8 cellular contexts compared by ENCODE assay signal in genomic region chr19:34171877-34172660, GRCh38. TPM values are rescaled to one million over a fixed set of nuclear protein-coding genes. Genes with fewer than 3 reads are reported as not detected.
DNase-seq lines count a peak whose midpoint lies in the region; ATAC-seq and TF ChIP-seq lines count a peak whose summit lies in the region.

LSM14A (plus strand) TSS chr19:34172504; CDS start chr19:34172643, 139 bp downstream.

- H3K4me2 ChIP-seq in GM23338: peak within 1 kb of the TSS; percentile 86

- H3K27ac Mint-ChIP-seq in GM23338: peak within 1 kb of the TSS; percentile 99
- H3K27ac Mint-ChIP-seq in neural crest cell (ENCODE audit: unreplicated experiment): peak within 1 kb of the TSS; percentile 99

- no peaks in the 10 kb centered on the region for H3K9me2 ChIP-seq in GM23338 (ENCODE audit: insufficient read depth)

- H3K4me3 Mint-ChIP-seq in GM23338 (peak within 1 kb of the TSS; percentile 91), neural crest cell (peak within 1 kb of the TSS; percentile 94)

- TF ChIP-seq POLR2A in stomach (IDR thresholded peaks at IDR 0.05): no peak

- H3F3A ChIP-seq in GM23338 (replicated peaks; ENCODE audit: low read depth): peaks cover 3% of the 10 kb centered on the region; the same call in 1 of the 2 replicates

- intact Hi-C loops in stomach (cut with DNase I; ENCODE audit: low total_unique reads): no loop called here

- no peaks in the 10 kb centered on the region for H3K27me3 ChIP-seq in GM23338 (ENCODE audit: insufficient read depth)
- no peaks in the 10 kb centered on the region for H3K27me3 ChIP-seq in stomach

- no peaks in the 10 kb centered on the region for H3K36me3 ChIP-seq in GM23338 (ENCODE audit: insufficient read depth)
- no peaks in the 10 kb centered on the region for H3K36me3 ChIP-seq in stomach

- H3K27me3 Mint-ChIP-seq in GM23338 (ENCODE audit: insufficient read depth, low read depth, poor library complexity) (peaks cover 12% of the 10 kb centered on the region), neural crest cell (ENCODE audit: low read depth) (no peaks in the 10 kb centered on the region)

- WGBS in stomach, 5 donors: 0 to 1% (median 1%) methylated on average over 21 to 83 of the region's 83 CpGs

- no peaks in the 10 kb centered on the region for H3K9me3 ChIP-seq in stomach

- peak; percentile 97 for DNase-seq in Daoy (ENCODE audit: low read depth)
- peak; percentile 94 for DNase-seq in GM23338 (ENCODE audit: low spot score)
- DNase-seq in LNCaP clone FGC (ENCODE audit: low read depth): peak; percentile 57
- peak; percentile 73 to 90 for DNase-seq in SHP77 (lab: John Stamatoyannopoulos, UW)
- DNase-seq in activated gamma-delta T cell (lab: John Stamatoyannopoulos, UW): peak; percentile 93
- peak; percentile 91 for DNase-seq in fibroblast of villous mesenchyme (ENCODE audit: low read depth)
- peak; percentile 90 for DNase-seq in neural crest cell (ENCODE audit: low read depth, low spot score)
- peak; percentile 94 for DNase-seq in stomach

- H3K9me3 Mint-ChIP-seq in GM23338 (peaks cover 3% of the 10 kb centered on the region; the same call in 1 of the 3 replicates), neural crest cell (no peaks in the 10 kb centered on the region)

- no peak for TF ChIP-seq EP300 in stomach (IDR thresholded peaks at IDR 0.05)

- H3K4me1 ChIP-seq in GM23338 (ENCODE audit: insufficient read depth): peaks cover 31% of the 10 kb centered on the region
- H3K4me1 ChIP-seq in stomach: peaks cover 35 to 51% (median 46%) of the 10 kb centered on the region in 4 donors

- ATAC-seq in GM23338: peak; percentile 74

- peak within 1 kb of the TSS; percentile 0; the same call in 1 of the 2 replicates for H2AFZ ChIP-seq in GM23338

- H4K20me1 ChIP-seq in GM23338 (replicated peaks; ENCODE audit: insufficient read depth): peaks cover 33% of the 10 kb centered on the region

- H3K4me1 Mint-ChIP-seq in GM23338 (peaks cover 27% of the 10 kb centered on the region), neural crest cell (peaks cover 36% of the 10 kb centered on the region)

- H3K27ac ChIP-seq in GM23338 (ENCODE audit: low read depth) (peak within 1 kb of the TSS; percentile 97), stomach (peak within 1 kb of the TSS; percentile 95 to 99 (median 99))

- no peak for TF ChIP-seq CTCF in GM23338 (conservative IDR thresholded peaks at IDR 0.05; ENCODE audit: low read depth in 2 of 2)
- no peak for TF ChIP-seq CTCF in LNCaP clone FGC (IDR thresholded peaks at IDR 0.05; ENCODE audit: control insufficient read depth, extremely low read depth, insufficient read depth)
- TF ChIP-seq CTCF in fibroblast of villous mesenchyme (IDR thresholded peaks at IDR 0.05; ENCODE audit: insufficient read depth, low read depth, low read length): no peak
- TF ChIP-seq CTCF in neural crest cell (conservative IDR thresholded peaks at IDR 0.05): no peak
- no peak for TF ChIP-seq CTCF in stomach (IDR thresholded peaks at IDR 0.05)

- H3K4me3 ChIP-seq in GM23338: peak within 1 kb of the TSS; percentile 63
- H3K4me3 ChIP-seq in LNCaP clone FGC (ENCODE audit: low read depth, low read length): peak within 1 kb of the TSS; percentile 79
- peak within 1 kb of the TSS; percentile 92 for H3K4me3 ChIP-seq in fibroblast of villous mesenchyme (ENCODE audit: low read depth, low read length)
- H3K4me3 ChIP-seq in stomach: peak within 1 kb of the TSS; percentile 69 to 98 (median 92)

- H3K36me3 Mint-ChIP-seq in GM23338 (ENCODE audit: low read depth) (peaks cover 21% of the 10 kb centered on the region), neural crest cell (ENCODE audit: low read depth) (peaks cover 5% of the 10 kb centered on the region)

- H3K79me2 ChIP-seq in GM23338 (replicated peaks; ENCODE audit: insufficient read depth): peaks cover 47% of the 10 kb centered on the region

TF ChIP-seq in GM23338, 12 proteins besides CTCF, POLR2A, EP300 and RAD21 (continues in another document):
- TF ChIP-seq REST (IDR thresholded peaks at IDR 0.05; ENCODE audit: unreplicated experiment) (peak; percentile 3), CREB1 (CRISPR knock-in tag; IDR thresholded peaks at IDR 0.05; ENCODE audit: low read depth) (no peak), EZH2phosphoT487 (IDR thresholded peaks at IDR 0.05; ENCODE audit: unreplicated experiment) (no peak), STAT1 (IDR thresholded peaks at IDR 0.05; ENCODE audit: unreplicated experiment) (no peak), ZNF331 (CRISPR knock-in tag; IDR thresholded peaks at IDR 0.05; ENCODE audit: low read depth) (no peak), ZNF114 (CRISPR knock-in tag; IDR thresholded peaks at IDR 0.05) (no peak), JUNB (IDR thresholded peaks at IDR 0.05; ENCODE audit: unreplicated experiment) (no peak), EZH2 (IDR thresholded peaks at IDR 0.05; ENCODE audit: low read depth, unreplicated experiment) (no peak), ETS1 (IDR thresholded peaks at IDR 0.05) (no peak)

RNA-seq across cellular contexts. Expression of gene LSM14A, which starts in this region (rescaled TPM):
- 35.3 and 42.8 TPM in 2 replicates for total RNA-seq in Daoy (2014; rRNA removed; shearing (Covaris generic))
- 148 and 166 TPM in 2 replicates for total RNA-seq in GM23338 (2014; rRNA removed; shearing (Covaris generic))
- polyA plus RNA-seq in GM23338 (2016; fragmentation: Nextera tagmentation; extraction: Ambion mirVana) (98.8 and 109 TPM in 2 replicates), stomach (10 to 100 TPM; 38.4 to 74.3 (median 51.5) TPM)
- total RNA-seq in fibroblast of villous mesenchyme (72.1 and 74.1 TPM in 2 replicates), neural crest cell (141 and 153 TPM in 2 replicates), stomach (100 to 1,000 TPM in 4 of 5 donors, 10 to 100 TPM in 1; 53.3 to 227 (median 171) TPM)

Comparison
In these comparisons a context has a peak if more than half of its experiments do, and no peak if none do; other contexts are left out.
1. Peak in every context shown above with its lines: DNase-seq, ATAC-seq, H3K4me3 ChIP-seq and H3K27ac ChIP-seq.